Comparison of ENCODE assay signal across 29 cellular contexts in genomic region chr11:78516281-78516680, GRCh38.
"Had no signal": no experiment of that assay in that cellular context is flagged by ENCODE, and none has a peak within 500 bp of the region (broad histone marks: within the 10 kb centered on the region; RNA-seq: fewer than 3 reads in every experiment).

No MANE protein-coding gene starts in this region.

- H3K4me3 ChIP-seq: ovary, psoas muscle, right lobe of liver, sigmoid colon, stomach, thoracic aorta, thyroid gland, tibial nerve, upper lobe of left lung, vagina had no signal

- H3K4me3 Mint-ChIP-seq: natural killer cell treated with Interleukin-12 subunit alpha and Interleukin-12 subunit beta and Interleukin-15 and Interleukin-18, amount 100 ng/mL, for 72 hours; nephron progenitor cell; neural crest cell; stimulated activated effector memory CD8-positive, alpha-beta T cell treated with anti-CD3 and anti-CD28 coated beads, Interleukin-12 subunit alpha, Interleukin-12 subunit beta, amount 100 ng/mL, for 72 hours; stimulated activated naive B cell treated with anti-CD40 and anti-IgM and Interleukin-4, amounts not matched to agents 10 μg/mL and 1 μg/mL and 100 μg/mL, for 72 hours; stimulated activated naive CD8-positive, alpha-beta T cell treated with anti-CD3 and anti-CD28 coated beads, Interleukin-15, Interleukin-2, amounts not matched to agents 100 ng/mL and 50 ng/mL, for 24 hours had no signal

- H3K27me3 ChIP-seq: neutrophil, ovary, right lobe of liver, sigmoid colon, stomach, thyroid gland, tibial nerve, upper lobe of left lung, vagina had no signal

- H3K9me3 ChIP-seq: neutrophil, ovary, psoas muscle, right lobe of liver, sigmoid colon, stomach, thoracic aorta, thyroid gland, upper lobe of left lung, vagina had no signal

- ATAC-seq: natural killer cell treated with Interleukin-12 subunit alpha and Interleukin-12 subunit beta and Interleukin-15 and Interleukin-18, amount 100 ng/mL, for 72 hours; psoas muscle; right cardiac atrium; right lobe of liver; stimulated activated effector memory CD8-positive, alpha-beta T cell treated with anti-CD3 and anti-CD28 coated beads, Interleukin-12 subunit alpha, Interleukin-12 subunit beta, amount 100 ng/mL, for 72 hours; stimulated activated naive B cell treated with anti-CD40 and anti-IgM and Interleukin-4, amounts not matched to agents 10 μg/mL and 1 μg/mL and 100 μg/mL, for 72 hours had no signal

- DNase-seq: nephron progenitor cell; nucleus accumbens; ovary; posterior cingulate gyrus; psoas muscle; right cardiac atrium; right lobe of liver; sigmoid colon; small intestine; stimulated activated CD4-positive, alpha-beta T cell treated with anti-CD3 and anti-CD28 coated beads, Interleukin-15, amount 100 ng/mL, for 24 hours; stimulated activated CD4-positive, alpha-beta T cell treated with anti-CD3 and anti-CD28 coated beads, Interleukin-2, amount 100 ng/mL, for 24 hours; stimulated activated CD4-positive, alpha-beta T cell treated with anti-CD3 and anti-CD28 coated beads, Interleukin-2, amount 100 ng/mL, for 48 hours; stimulated activated CD4-positive, alpha-beta T cell treated with anti-CD3 and anti-CD28 coated beads, Interleukin-4, amount 100 ng/mL, for 24 hours; stimulated activated naive B cell treated with anti-CD40 and anti-IgM and Interleukin-4, amounts not matched to agents 10 μg/mL and 1 μg/mL and 100 μg/mL, for 72 hours; stimulated activated naive CD4-positive, alpha-beta T cell treated with Interleukin-2 at 50 U/mL for 16 hours; stomach; thyroid gland; trophoblast cell; upper lobe of left lung had no signal

- H3K9me3 Mint-ChIP-seq: natural killer cell treated with Interleukin-12 subunit alpha and Interleukin-12 subunit beta and Interleukin-15 and Interleukin-18, amount 100 ng/mL, for 72 hours; stimulated activated effector memory CD8-positive, alpha-beta T cell treated with anti-CD3 and anti-CD28 coated beads, Interleukin-12 subunit alpha, Interleukin-12 subunit beta, amount 100 ng/mL, for 72 hours; stimulated activated naive B cell treated with anti-CD40 and anti-IgM and Interleukin-4, amounts not matched to agents 10 μg/mL and 1 μg/mL and 100 μg/mL, for 72 hours; stimulated activated naive CD8-positive, alpha-beta T cell treated with anti-CD3 and anti-CD28 coated beads, Interleukin-15, Interleukin-2, amounts not matched to agents 100 ng/mL and 50 ng/mL, for 24 hours had no signal

- H3K4me1 Mint-ChIP-seq: nephron progenitor cell; neural crest cell; stimulated activated effector memory CD8-positive, alpha-beta T cell treated with anti-CD3 and anti-CD28 coated beads, Interleukin-12 subunit alpha, Interleukin-12 subunit beta, amount 100 ng/mL, for 72 hours had no signal

- H3K27me3 Mint-ChIP-seq: natural killer cell treated with Interleukin-12 subunit alpha and Interleukin-12 subunit beta and Interleukin-15 and Interleukin-18, amount 100 ng/mL, for 72 hours; progenitor cell of endocrine pancreas; stimulated activated naive B cell treated with anti-CD40 and anti-IgM and Interleukin-4, amounts not matched to agents 10 μg/mL and 1 μg/mL and 100 μg/mL, for 72 hours; stimulated activated naive CD8-positive, alpha-beta T cell treated with anti-CD3 and anti-CD28 coated beads, Interleukin-15, Interleukin-2, amounts not matched to agents 100 ng/mL and 50 ng/mL, for 24 hours had no signal

- H3K4me1 ChIP-seq: parathyroid adenoma, psoas muscle, sigmoid colon, stomach, thyroid gland, tibial nerve, upper lobe of left lung, vagina had no signal

- H3K36me3 ChIP-seq: neutrophil, ovary, right lobe of liver, sigmoid colon, thoracic aorta, thyroid gland, upper lobe of left lung, vagina had no signal

- H2AFZ ChIP-seq: parathyroid adenoma had no signal

- H3K36me3 Mint-ChIP-seq: natural killer cell treated with Interleukin-12 subunit alpha and Interleukin-12 subunit beta and Interleukin-15 and Interleukin-18, amount 100 ng/mL, for 72 hours; stimulated activated effector memory CD8-positive, alpha-beta T cell treated with anti-CD3 and anti-CD28 coated beads, Interleukin-12 subunit alpha, Interleukin-12 subunit beta, amount 100 ng/mL, for 72 hours had no signal

- H3K79me2 ChIP-seq: parathyroid adenoma had no signal

- H3K27ac Mint-ChIP-seq: natural killer cell treated with Interleukin-12 subunit alpha and Interleukin-12 subunit beta and Interleukin-15 and Interleukin-18, amount 100 ng/mL, for 72 hours; stimulated activated effector memory CD8-positive, alpha-beta T cell treated with anti-CD3 and anti-CD28 coated beads, Interleukin-12 subunit alpha, Interleukin-12 subunit beta, amount 100 ng/mL, for 72 hours; stimulated activated naive B cell treated with anti-CD40 and anti-IgM and Interleukin-4, amounts not matched to agents 10 μg/mL and 1 μg/mL and 100 μg/mL, for 72 hours; stimulated activated naive CD8-positive, alpha-beta T cell treated with anti-CD3 and anti-CD28 coated beads, Interleukin-15, Interleukin-2, amounts not matched to agents 100 ng/mL and 50 ng/mL, for 24 hours had no signal

- H3K27ac ChIP-seq: neutrophil, ovary, parathyroid adenoma, psoas muscle, right lobe of liver, sigmoid colon, stomach, thoracic aorta, thyroid gland, tibial nerve, upper lobe of left lung, vagina had no signal
